Comparison of ENCODE assay signal across 29 cellular contexts in genomic region chr3:5400959-5401358, GRCh38.
"Had no signal": no experiment of that assay in that cellular context is flagged by ENCODE, and none has a peak within 500 bp of the region (broad histone marks: within the 10 kb centered on the region; RNA-seq: fewer than 3 reads in every experiment).

No MANE protein-coding gene starts in this region.

- H3K27ac Mint-ChIP-seq: activated CD4-positive, alpha-beta T cell treated with anti-CD3 and anti-CD28 coated beads, Interleukin-2, amount 10 ng/mL, durations not matched to agents 24 days and 14 days; activated CD8-positive, alpha-beta T cell treated with anti-CD3 and anti-CD28 coated beads, Interleukin-2, amount 10 ng/mL, durations not matched to agents 7 days and 5 days; activated naive CD4-positive, alpha-beta T cell treated with anti-CD3 and anti-CD28 coated beads, Interleukin-2, amount 50 U/mL, for 24 hours; activated T-cell treated with anti-CD3 and anti-CD28 coated beads, Interleukin-2, amount 50 U/mL, for 24 hours; activated T-helper 2 cell treated with anti-CD3 and anti-CD28 coated beads, Interferon-gamma antibody, Interleukin-2, Interleukin-4, amounts not matched to agents 10 μg/mL and 5 μg/mL and 100 μg/mL, durations not matched to agents 14 hours and 24 hours and 36 hours; IgD-negative memory B cell; T-helper 1 cell treated with Interleukin-12 subunit alpha and Interleukin-12 subunit beta and Interleukin-4 antibody, amounts not matched to agents 30 μg/mL and 1 μg/mL, for 36 hours; T-helper 2 cell treated with Interferon-gamma antibody and Interleukin-4, amounts not matched to agents 5 μg/mL and 100 μg/mL, for 36 hours had no signal

- H3K4me1 ChIP-seq: SJSA1 had no signal

- H3K27me3 ChIP-seq: brain microvascular endothelial cell, SJSA1 had no signal

- H3K4me3 Mint-ChIP-seq: activated CD4-positive, alpha-beta T cell treated with anti-CD3 and anti-CD28 coated beads, Interleukin-2, amount 10 ng/mL, durations not matched to agents 24 days and 14 days; activated CD8-positive, alpha-beta T cell treated with anti-CD3 and anti-CD28 coated beads, Interleukin-2, amount 10 ng/mL, durations not matched to agents 7 days and 5 days; activated naive CD4-positive, alpha-beta T cell treated with anti-CD3 and anti-CD28 coated beads, Interleukin-2, amount 50 U/mL, for 24 hours; activated T-cell treated with anti-CD3 and anti-CD28 coated beads, Interleukin-2, amount 50 U/mL, for 24 hours; central memory CD8-positive, alpha-beta T cell; IgD-negative memory B cell; T-helper 1 cell treated with Interleukin-12 subunit alpha and Interleukin-12 subunit beta and Interleukin-4 antibody, amounts not matched to agents 30 μg/mL and 1 μg/mL, for 36 hours; T-helper 2 cell treated with Interferon-gamma antibody and Interleukin-4, amounts not matched to agents 5 μg/mL and 100 μg/mL, for 36 hours had no signal

- H3K4me2 ChIP-seq: SK-N-SH had no signal

- H3K4me3 ChIP-seq: SJSA1 had no signal

- DNase-seq: activated CD4-positive, alpha-beta T cell treated with anti-CD3 and anti-CD28 coated beads, Interleukin-2, amount 10 ng/mL, durations not matched to agents 24 days and 14 days; activated CD4-positive, alpha-beta T cell treated with anti-CD3 and anti-CD28 coated beads, Interleukin-2, amount 50 U/mL, for 48 hours; activated CD8-positive, alpha-beta T cell treated with anti-CD3 and anti-CD28 coated beads, Interleukin-2, amount 10 ng/mL, durations not matched to agents 7 days and 5 days; activated gamma-delta T cell; activated naive CD4-positive, alpha-beta T cell treated with Interleukin-2 at 50 U/mL for 16 hours; activated T-cell treated with anti-CD3 and anti-CD28 coated beads, Interleukin-2, amount 50 U/mL, for 24 hours; anterior cingulate cortex; brain microvascular endothelial cell; KG1; MM.1S; MV-4-11; NCI-H1092 treated with DMSO at 0.1 percent for 48 hours; NCI-H1417; NCI-H146; NCI-H187 treated with DMSO at 0.1 percent for 48 hours; NCI-H345; NCI-H524 treated with DMSO at 0.1 percent for 48 hours; RPMI8226; SHP77 treated with DMSO at 0.1 percent for 48 hours; SK-N-SH had no signal

- H3K36me3 Mint-ChIP-seq: activated naive CD4-positive, alpha-beta T cell treated with anti-CD3 and anti-CD28 coated beads, Interleukin-2, amount 50 U/mL, for 24 hours; IgD-negative memory B cell had no signal

- H3K9me3 ChIP-seq: SJSA1, SK-N-SH had no signal

- ATAC-seq: activated CD8-positive, alpha-beta T cell treated with anti-CD3 and anti-CD28 coated beads, Interleukin-2, amount 10 ng/mL, durations not matched to agents 7 days and 5 days; Panc1 had no signal

- H3K36me3 ChIP-seq: brain microvascular endothelial cell, SJSA1 had no signal

- H3K4me1 Mint-ChIP-seq: activated CD4-positive, alpha-beta T cell treated with anti-CD3 and anti-CD28 coated beads, Interleukin-2, amount 10 ng/mL, durations not matched to agents 24 days and 14 days; activated naive CD4-positive, alpha-beta T cell treated with anti-CD3 and anti-CD28 coated beads, Interleukin-2, amount 50 U/mL, for 24 hours; central memory CD8-positive, alpha-beta T cell; IgD-negative memory B cell had no signal

- H3K9me3 Mint-ChIP-seq: activated CD4-positive, alpha-beta T cell treated with anti-CD3 and anti-CD28 coated beads, Interleukin-2, amount 10 ng/mL, durations not matched to agents 24 days and 14 days; activated naive CD4-positive, alpha-beta T cell treated with anti-CD3 and anti-CD28 coated beads, Interleukin-2, amount 50 U/mL, for 24 hours; activated T-cell treated with anti-CD3 and anti-CD28 coated beads, Interleukin-2, amount 50 U/mL, for 24 hours; activated T-helper 2 cell treated with anti-CD3 and anti-CD28 coated beads, Interferon-gamma antibody, Interleukin-2, Interleukin-4, amounts not matched to agents 10 μg/mL and 5 μg/mL and 100 μg/mL, durations not matched to agents 14 hours and 24 hours and 36 hours; central memory CD8-positive, alpha-beta T cell; IgD-negative memory B cell; T-helper 1 cell treated with Interleukin-12 subunit alpha and Interleukin-12 subunit beta and Interleukin-4 antibody, amounts not matched to agents 30 μg/mL and 1 μg/mL, for 36 hours; T-helper 2 cell treated with Interferon-gamma antibody and Interleukin-4, amounts not matched to agents 5 μg/mL and 100 μg/mL, for 36 hours had no signal

- FAIRE-seq: TTC549 had no signal

- H3K27ac ChIP-seq: brain microvascular endothelial cell, SJSA1 had no signal

- H3K9ac ChIP-seq: SK-N-SH had no signal
